34 cellular contexts compared by ENCODE assay signal in genomic region chr7:41524861-41525260, GRCh38.
"Had no signal": no experiment of that assay in that cellular context is flagged by ENCODE, and none has a peak within 500 bp of the region (broad histone marks: within the 10 kb centered on the region; RNA-seq: fewer than 3 reads in every experiment).

No MANE protein-coding gene starts in this region.

- H3K4me3 ChIP-seq: MG63 had no signal

- H3K36me3 ChIP-seq: MG63 had no signal

- H3K27me3 ChIP-seq: MG63 had no signal

- H3K9me3 ChIP-seq: MG63 had no signal

- DNase-seq: Karpas-422, Kasumi-1, MG63, MM.1S, MV-4-11, NCI-H1048, NCI-H1092, NCI-H1092 treated with DMSO at 0.1 percent for 48 hours, NCI-H1105, NCI-H1105 treated with DMSO at 0.1 percent for 48 hours, NCI-H1417, NCI-H1417 treated with DMSO at 0.1 percent for 48 hours, NCI-H1436, NCI-H1436 treated with DMSO at 0.1 percent for 48 hours, NCI-H146, NCI-H1694, NCI-H1694 treated with DMSO at 0.1 percent for 48 hours, NCI-H187, NCI-H187 treated with DMSO at 0.1 percent for 48 hours, NCI-H1930, NCI-H2029, NCI-H2029 treated with DMSO at 0.1 percent for 48 hours, NCI-H2081, NCI-H2081 treated with DMSO at 0.1 percent for 48 hours, NCI-H2107, NCI-H2171, NCI-H2171 treated with DMSO at 0.1 percent for 48 hours, NCI-H2227 treated with DMSO at 0.1 percent for 48 hours, NCI-H226, NCI-H345, NCI-H446, NCI-H446 treated with DMSO at 0.1 percent for 48 hours, NCI-H510A, NCI-H510A treated with DMSO at 0.1 percent for 48 hours had no signal
